ENCODE assay signal across 2 cellular contexts in genomic region chr15:57570994-57571393, GRCh38.
A peak's percentile ranks its signal among the peaks of the same experiment; 100 is the strongest.
TF ChIP-seq lines count a peak whose summit lies in the region.

No MANE protein-coding gene starts in this region.

TF ChIP-seq in Ishikawa, 13 proteins besides CTCF, POLR2A, EP300 and RAD21:
- TF ChIP-seq CEBPB (IDR thresholded peaks at IDR 0.05) (peak; percentile 85), TCF12 (IDR thresholded peaks at IDR 0.05; ENCODE audit: low read depth) (no peak)

TF ChIP-seq in K562, 482 proteins besides CTCF, POLR2A, EP300 and RAD21:
- TF ChIP-seq FOSL1 (tag; conservative IDR thresholded peaks at IDR 0.05) (0 out of 2 replicates have a peak, but pooled peaks have one; percentile 31), CEBPG (CRISPR knock-in tag; IDR thresholded peaks at IDR 0.05) (no peak), CEBPG (tag; conservative IDR thresholded peaks at IDR 0.05 in 1 of 2, IDR thresholded peaks at IDR 0.05 in 1 of 2) (peak; percentile 63 to 90), CEBPB (tag; IDR thresholded peaks at IDR 0.05) (0 out of 2 replicates have a peak, but pooled peaks have one; percentile 33), PML (IDR thresholded peaks at IDR 0.05; ENCODE audit: low read length) (no peak)
TF ChIP-seq in K562: peak in this region for 3.
